Comparison of ENCODE assay signal across 8 cellular contexts in genomic region chr6:37256692-37257319, GRCh38. TPM values are rescaled to one million over a fixed set of nuclear protein-coding genes. Genes with fewer than 3 reads are reported as not detected.
DNase-seq lines count a peak whose midpoint lies in the region; ATAC-seq lines count a peak whose summit lies in the region.

No MANE protein-coding gene starts in this region.

- peaks cover 12% of the 10 kb centered on the region for H3K4me1 ChIP-seq in thymus (ENCODE audit: control insufficient read depth, insufficient read depth, low read length)
- H3K4me1 ChIP-seq in aorta (ENCODE audit: control insufficient read depth in 1 of 2, insufficient read depth in 2 of 2, low read length in 2 of 2): no peaks in the 10 kb centered on the region

- H3K27me3 ChIP-seq in thymus (ENCODE audit: control insufficient read depth, insufficient read depth) (no peaks in the 10 kb centered on the region), aorta (ENCODE audit: control insufficient read depth in 1 of 2, insufficient read depth in 2 of 2, low read length in 1 of 2) (no peaks in the 10 kb centered on the region)

- H3K36me3 Mint-ChIP-seq in activated T-cell treated with anti-CD3 and anti-CD28 coated beads, Interleukin-2, amount 50 U/mL, for 4 hours (ENCODE audit: insufficient read depth): no peaks in the 10 kb centered on the region
- H3K36me3 Mint-ChIP-seq in activated T-helper 2 cell treated with anti-CD3 and anti-CD28 coated beads, Interferon-gamma antibody, Interleukin-2, Interleukin-4, amounts not matched to agents 10 μg/mL and 5 μg/mL and 100 μg/mL, durations not matched to agents 14 hours and 24 hours and 36 hours (ENCODE audit: low read depth): peaks cover 13% of the 10 kb centered on the region

- H3K9me3 Mint-ChIP-seq in activated T-cell treated with anti-CD3 and anti-CD28 coated beads, Interleukin-2, amount 50 U/mL, for 4 hours: no peaks in the 10 kb centered on the region
- no peaks in the 10 kb centered on the region for H3K9me3 Mint-ChIP-seq in activated T-helper 2 cell treated with anti-CD3 and anti-CD28 coated beads, Interferon-gamma antibody, Interleukin-2, Interleukin-4, amounts not matched to agents 10 μg/mL and 5 μg/mL and 100 μg/mL, durations not matched to agents 14 hours and 24 hours and 36 hours

- H3K36me3 ChIP-seq in thymus (ENCODE audit: control insufficient read depth, insufficient read depth) (no peaks in the 10 kb centered on the region), aorta (ENCODE audit: control insufficient read depth in 1 of 2, insufficient read depth in 2 of 2, low read length in 1 of 2) (no peaks in the 10 kb centered on the region)

- H3K4me3 Mint-ChIP-seq in activated T-cell treated with anti-CD3 and anti-CD28 coated beads, Interleukin-2, amount 50 U/mL, for 4 hours: peak overlapping the region; percentile 95
- H3K4me3 Mint-ChIP-seq in activated T-helper 2 cell treated with anti-CD3 and anti-CD28 coated beads, Interferon-gamma antibody, Interleukin-2, Interleukin-4, amounts not matched to agents 10 μg/mL and 5 μg/mL and 100 μg/mL, durations not matched to agents 14 hours and 24 hours and 36 hours (ENCODE audit: low read depth): peak overlapping the region; percentile 54

- no peak for DNase-seq in activated T-cell treated with anti-CD3 and anti-CD28 coated beads, Interleukin-2, amount 50 U/mL, for 4 hours
- no peak for DNase-seq in activated T-cell treated with anti-CD3 and anti-CD28 coated beads, Interleukin-2, amount 50 U/mL, for 48 hours
- DNase-seq in activated T-helper 2 cell treated with anti-CD3 and anti-CD28 coated beads, Interferon-gamma antibody, Interleukin-2, Interleukin-4, amounts not matched to agents 10 μg/mL and 5 μg/mL and 100 μg/mL, durations not matched to agents 14 hours and 24 hours and 36 hours (ENCODE audit: low spot score): no peak
- DNase-seq in iris pigment epithelial cell (ENCODE audit: low read depth) (peak; percentile 87), aorta (no peak), NCI-H1092 treated with DMSO at 0.1 percent for 48 hours (lab: John Stamatoyannopoulos, UW) (no peak)

- intact Hi-C loops in activated T-helper 2 cell treated with anti-CD3 and anti-CD28 coated beads, Interferon-gamma antibody, Interleukin-2, Interleukin-4, amounts not matched to agents 10 μg/mL and 5 μg/mL and 100 μg/mL, durations not matched to agents 14 hours and 24 hours and 36 hours (cut with micrococcal nuclease): no loop called here
- intact Hi-C loops in aorta (cut with DNase I): no loop called here

- H3K4me1 Mint-ChIP-seq in activated T-cell treated with anti-CD3 and anti-CD28 coated beads, Interleukin-2, amount 50 U/mL, for 4 hours (ENCODE audit: low read depth): peaks cover 41% of the 10 kb centered on the region
- H3K4me1 Mint-ChIP-seq in activated T-helper 2 cell treated with anti-CD3 and anti-CD28 coated beads, Interferon-gamma antibody, Interleukin-2, Interleukin-4, amounts not matched to agents 10 μg/mL and 5 μg/mL and 100 μg/mL, durations not matched to agents 14 hours and 24 hours and 36 hours (ENCODE audit: low read depth): peaks cover 39% of the 10 kb centered on the region

- no peaks in the 10 kb centered on the region for H3K9me3 ChIP-seq in thymus (ENCODE audit: control insufficient read depth)
- no peaks in the 10 kb centered on the region for H3K9me3 ChIP-seq in aorta (ENCODE audit: control insufficient read depth, low read length)

- ATAC-seq in activated T-cell treated with anti-CD3 and anti-CD28 coated beads, Interleukin-2, amount 50 U/mL, for 4 hours: no peak
- no peak for ATAC-seq in aorta (ENCODE audit: low FRiP score)
- ATAC-seq in HG02759 (IDR thresholded peaks at IDR 0.05; ENCODE audit: unreplicated experiment): no peak

- no peak overlapping the region for H3K27ac ChIP-seq in thymus (ENCODE audit: low read depth)
- no peak overlapping the region for H3K27ac ChIP-seq in aorta (ENCODE audit: low read depth in 1 of 2, low read length in 2 of 2)

- H3K4me3 ChIP-seq in thymus (ENCODE audit: low read length) (peak overlapping the region; percentile 89), aorta (ENCODE audit: low read length in 2 of 2) (peak overlapping the region in 1 of 2 donors; percentile 15)

- H3K27me3 Mint-ChIP-seq in activated T-cell treated with anti-CD3 and anti-CD28 coated beads, Interleukin-2, amount 50 U/mL, for 4 hours (ENCODE audit: low read depth): no peaks in the 10 kb centered on the region
- H3K27me3 Mint-ChIP-seq in activated T-helper 2 cell treated with anti-CD3 and anti-CD28 coated beads, Interferon-gamma antibody, Interleukin-2, Interleukin-4, amounts not matched to agents 10 μg/mL and 5 μg/mL and 100 μg/mL, durations not matched to agents 14 hours and 24 hours and 36 hours (ENCODE audit: low read depth): no peaks in the 10 kb centered on the region

- WGBS in thymus: 82% methylated on average over 12 of the region's 12 CpGs
- WGBS in aorta, 2 donors: 51 to 56% methylated on average over 12 of the region's 12 CpGs

- H3K27ac Mint-ChIP-seq in activated T-helper 2 cell treated with anti-CD3 and anti-CD28 coated beads, Interferon-gamma antibody, Interleukin-2, Interleukin-4, amounts not matched to agents 10 μg/mL and 5 μg/mL and 100 μg/mL, durations not matched to agents 14 hours and 24 hours and 36 hours: no peak overlapping the region

RNA-seq across cellular contexts. Expression of gene TBC1D22B, which starts 0.8 kb away (rescaled TPM):
- 10 to 100 TPM; 13.0 to 13.5 (median 13.2) TPM for total RNA-seq in activated T-cell treated with anti-CD3 and anti-CD28 coated beads, Interleukin-2, amount 50 U/mL, for 4 hours
- total RNA-seq in activated T-helper 2 cell treated with anti-CD3 and anti-CD28 coated beads, Interferon-gamma antibody, Interleukin-2, Interleukin-4, amounts not matched to agents 10 μg/mL and 5 μg/mL and 100 μg/mL, durations not matched to agents 14 hours and 24 hours and 36 hours: 13.8 and 14.6 TPM in 2 replicates
- 8.8 TPM for polyA plus RNA-seq in thymus
- total RNA-seq in aorta: 10 to 100 TPM; 11.2 to 17.0 TPM
- polyA plus RNA-seq in aorta: 1 to 10 TPM; 3.9 to 4.1 TPM

RNA-seq across cellular contexts. Expression of gene TMEM217, which starts 1.1 kb away (rescaled TPM):
- total RNA-seq in activated T-cell treated with anti-CD3 and anti-CD28 coated beads, Interleukin-2, amount 50 U/mL, for 4 hours: 1 to 10 TPM; 2.3 to 4.2 (median 2.8) TPM
- 4.5 and 4.8 TPM in 2 replicates for total RNA-seq in activated T-helper 2 cell treated with anti-CD3 and anti-CD28 coated beads, Interferon-gamma antibody, Interleukin-2, Interleukin-4, amounts not matched to agents 10 μg/mL and 5 μg/mL and 100 μg/mL, durations not matched to agents 14 hours and 24 hours and 36 hours
- polyA plus RNA-seq in thymus: 4.0 TPM
- total RNA-seq in aorta: 1 to 10 TPM; 2.2 to 2.7 TPM
- polyA plus RNA-seq in aorta: under 1 TPM; 0.50 to 0.54 TPM
